1 cellular context compared by ENCODE assay signal in genomic region chr7:134355925-134356324, GRCh38.
A peak's percentile ranks its signal among the peaks of the same experiment; 100 is the strongest.
TF ChIP-seq lines count a peak whose summit lies in the region.

No MANE protein-coding gene starts in this region.

TF ChIP-seq in HepG2, 621 proteins besides CTCF, POLR2A, EP300 and RAD21 (continued from another document and continues in another):
- no peak for TF ChIP-seq ZFP36L1 (CRISPR knock-in tag; IDR thresholded peaks at IDR 0.05)
- no peak for TF ChIP-seq GATA4 (IDR thresholded peaks at IDR 0.05; ENCODE audit: borderline replicate concordance, low read depth)
- no peak for TF ChIP-seq IKZF4 (CRISPR knock-in tag; IDR thresholded peaks at IDR 0.05; ENCODE audit: borderline replicate concordance, low read depth, not compliant biosample characterization)
- no peak for TF ChIP-seq ARNT2 (CRISPR knock-in tag; IDR thresholded peaks at IDR 0.05; ENCODE audit: low read depth)
- no peak for TF ChIP-seq POLR2G (IDR thresholded peaks at IDR 0.05; ENCODE audit: low read depth, low read length)
- no peak for TF ChIP-seq ZBTB4 (CRISPR knock-in tag; IDR thresholded peaks at IDR 0.05; ENCODE audit: borderline replicate concordance)
- TF ChIP-seq, protein P1, sequence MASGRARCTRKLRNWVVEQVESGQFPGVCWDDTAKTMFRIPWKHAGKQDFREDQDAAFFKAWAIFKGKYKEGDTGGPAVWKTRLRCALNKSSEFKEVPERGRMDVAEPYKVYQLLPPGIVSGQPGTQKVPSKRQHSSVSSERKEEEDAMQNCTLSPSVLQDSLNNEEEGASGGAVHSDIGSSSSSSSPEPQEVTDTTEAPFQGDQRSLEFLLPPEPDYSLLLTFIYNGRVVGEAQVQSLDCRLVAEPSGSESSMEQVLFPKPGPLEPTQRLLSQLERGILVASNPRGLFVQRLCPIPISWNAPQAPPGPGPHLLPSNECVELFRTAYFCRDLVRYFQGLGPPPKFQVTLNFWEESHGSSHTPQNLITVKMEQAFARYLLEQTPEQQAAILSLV (CRISPR knock-in tag; IDR thresholded peaks at IDR 0.05; ENCODE audit: borderline replicate concordance): no peak
- TF ChIP-seq KDM2A (CRISPR knock-in tag; IDR thresholded peaks at IDR 0.05; ENCODE audit: borderline replicate concordance, low read depth): no peak
- TF ChIP-seq HMG20A (CRISPR knock-in tag; IDR thresholded peaks at IDR 0.05; ENCODE audit: borderline replicate concordance): peak; percentile 54; the same call in 1 of the 2 replicates
- TF ChIP-seq, protein P2, sequence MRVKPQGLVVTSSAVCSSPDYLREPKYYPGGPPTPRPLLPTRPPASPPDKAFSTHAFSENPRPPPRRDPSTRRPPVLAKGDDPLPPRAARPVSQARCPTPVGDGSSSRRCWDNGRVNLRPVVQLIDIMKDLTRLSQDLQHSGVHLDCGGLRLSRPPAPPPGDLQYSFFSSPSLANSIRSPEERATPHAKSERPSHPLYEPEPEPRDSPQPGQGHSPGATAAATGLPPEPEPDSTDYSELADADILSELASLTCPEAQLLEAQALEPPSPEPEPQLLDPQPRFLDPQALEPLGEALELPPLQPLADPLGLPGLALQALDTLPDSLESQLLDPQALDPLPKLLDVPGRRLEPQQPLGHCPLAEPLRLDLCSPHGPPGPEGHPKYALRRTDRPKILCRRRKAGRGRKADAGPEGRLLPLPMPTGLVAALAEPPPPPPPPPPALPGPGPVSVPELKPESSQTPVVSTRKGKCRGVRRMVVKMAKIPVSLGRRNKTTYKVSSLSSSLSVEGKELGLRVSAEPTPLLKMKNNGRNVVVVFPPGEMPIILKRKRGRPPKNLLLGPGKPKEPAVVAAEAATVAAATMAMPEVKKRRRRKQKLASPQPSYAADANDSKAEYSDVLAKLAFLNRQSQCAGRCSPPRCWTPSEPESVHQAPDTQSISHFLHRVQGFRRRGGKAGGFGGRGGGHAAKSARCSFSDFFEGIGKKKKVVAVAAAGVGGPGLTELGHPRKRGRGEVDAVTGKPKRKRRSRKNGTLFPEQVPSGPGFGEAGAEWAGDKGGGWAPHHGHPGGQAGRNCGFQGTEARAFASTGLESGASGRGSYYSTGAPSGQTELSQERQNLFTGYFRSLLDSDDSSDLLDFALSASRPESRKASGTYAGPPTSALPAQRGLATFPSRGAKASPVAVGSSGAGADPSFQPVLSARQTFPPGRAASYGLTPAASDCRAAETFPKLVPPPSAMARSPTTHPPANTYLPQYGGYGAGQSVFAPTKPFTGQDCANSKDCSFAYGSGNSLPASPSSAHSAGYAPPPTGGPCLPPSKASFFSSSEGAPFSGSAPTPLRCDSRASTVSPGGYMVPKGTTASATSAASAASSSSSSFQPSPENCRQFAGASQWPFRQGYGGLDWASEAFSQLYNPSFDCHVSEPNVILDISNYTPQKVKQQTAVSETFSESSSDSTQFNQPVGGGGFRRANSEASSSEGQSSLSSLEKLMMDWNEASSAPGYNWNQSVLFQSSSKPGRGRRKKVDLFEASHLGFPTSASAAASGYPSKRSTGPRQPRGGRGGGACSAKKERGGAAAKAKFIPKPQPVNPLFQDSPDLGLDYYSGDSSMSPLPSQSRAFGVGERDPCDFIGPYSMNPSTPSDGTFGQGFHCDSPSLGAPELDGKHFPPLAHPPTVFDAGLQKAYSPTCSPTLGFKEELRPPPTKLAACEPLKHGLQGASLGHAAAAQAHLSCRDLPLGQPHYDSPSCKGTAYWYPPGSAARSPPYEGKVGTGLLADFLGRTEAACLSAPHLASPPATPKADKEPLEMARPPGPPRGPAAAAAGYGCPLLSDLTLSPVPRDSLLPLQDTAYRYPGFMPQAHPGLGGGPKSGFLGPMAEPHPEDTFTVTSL (CRISPR knock-in tag; IDR thresholded peaks at IDR 0.05; ENCODE audit: borderline replicate concordance): no peak; the same call in 1 of the 2 replicates
- TF ChIP-seq MYNN (CRISPR knock-in tag; IDR thresholded peaks at IDR 0.05; ENCODE audit: low read depth): no peak
- 0 out of 2 replicates have a peak, but pooled peaks have one; percentile 12 for TF ChIP-seq ZNF337 (CRISPR knock-in tag; IDR thresholded peaks at IDR 0.05; ENCODE audit: borderline replicate concordance, low read depth)
- TF ChIP-seq PHB2 (IDR thresholded peaks at IDR 0.05; ENCODE audit: partially characterized antibody): no peak
- TF ChIP-seq, protein P3, sequence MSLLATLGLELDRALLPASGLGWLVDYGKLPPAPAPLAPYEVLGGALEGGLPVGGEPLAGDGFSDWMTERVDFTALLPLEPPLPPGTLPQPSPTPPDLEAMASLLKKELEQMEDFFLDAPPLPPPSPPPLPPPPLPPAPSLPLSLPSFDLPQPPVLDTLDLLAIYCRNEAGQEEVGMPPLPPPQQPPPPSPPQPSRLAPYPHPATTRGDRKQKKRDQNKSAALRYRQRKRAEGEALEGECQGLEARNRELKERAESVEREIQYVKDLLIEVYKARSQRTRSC (CRISPR knock-in tag; IDR thresholded peaks at IDR 0.05; ENCODE audit: low read depth): no peak
- no peak for TF ChIP-seq CEBPZ (IDR thresholded peaks at IDR 0.05; ENCODE audit: low read length)
- no peak for TF ChIP-seq FOXK2 (IDR thresholded peaks at IDR 0.05)
- TF ChIP-seq ATRX (CRISPR knock-in tag; IDR thresholded peaks at IDR 0.05; ENCODE audit: borderline replicate concordance): no peak
- TF ChIP-seq CREB1 (IDR thresholded peaks at IDR 0.05): 0 out of 2 replicates have a peak, but pooled peaks have one; percentile 23
- peak; percentile 61; the same call in 1 of the 2 replicates for TF ChIP-seq CREB1 (CRISPR knock-in tag; IDR thresholded peaks at IDR 0.05)
- no peak for TF ChIP-seq NFIB (CRISPR knock-in tag; IDR thresholded peaks at IDR 0.05; ENCODE audit: borderline replicate concordance)
- no peak for TF ChIP-seq ZFYVE20 (CRISPR knock-in tag; IDR thresholded peaks at IDR 0.05; ENCODE audit: borderline replicate concordance, low read depth)
- TF ChIP-seq DNMT3B (CRISPR knock-in tag; conservative IDR thresholded peaks at IDR 0.05): no peak
- TF ChIP-seq ZNF101 (CRISPR knock-in tag; IDR thresholded peaks at IDR 0.05; ENCODE audit: borderline replicate concordance, low read depth): no peak
- TF ChIP-seq ZNF136 (CRISPR knock-in tag; IDR thresholded peaks at IDR 0.05; ENCODE audit: low read depth): no peak
- TF ChIP-seq MYPOP (CRISPR knock-in tag; IDR thresholded peaks at IDR 0.05): no peak
- no peak for TF ChIP-seq ZNF34 (CRISPR knock-in tag; IDR thresholded peaks at IDR 0.05; ENCODE audit: borderline replicate concordance)
- TF ChIP-seq, protein P4, sequence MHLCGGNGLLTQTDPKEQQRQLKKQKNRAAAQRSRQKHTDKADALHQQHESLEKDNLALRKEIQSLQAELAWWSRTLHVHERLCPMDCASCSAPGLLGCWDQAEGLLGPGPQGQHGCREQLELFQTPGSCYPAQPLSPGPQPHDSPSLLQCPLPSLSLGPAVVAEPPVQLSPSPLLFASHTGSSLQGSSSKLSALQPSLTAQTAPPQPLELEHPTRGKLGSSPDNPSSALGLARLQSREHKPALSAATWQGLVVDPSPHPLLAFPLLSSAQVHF (CRISPR knock-in tag; IDR thresholded peaks at IDR 0.05): no peak
- no peak for TF ChIP-seq NFE2L1 (CRISPR knock-in tag; IDR thresholded peaks at IDR 0.05; ENCODE audit: borderline replicate concordance)
- no peak for TF ChIP-seq TSC22D2 (CRISPR knock-in tag; IDR thresholded peaks at IDR 0.05; ENCODE audit: borderline replicate concordance)
- TF ChIP-seq, protein P5, sequence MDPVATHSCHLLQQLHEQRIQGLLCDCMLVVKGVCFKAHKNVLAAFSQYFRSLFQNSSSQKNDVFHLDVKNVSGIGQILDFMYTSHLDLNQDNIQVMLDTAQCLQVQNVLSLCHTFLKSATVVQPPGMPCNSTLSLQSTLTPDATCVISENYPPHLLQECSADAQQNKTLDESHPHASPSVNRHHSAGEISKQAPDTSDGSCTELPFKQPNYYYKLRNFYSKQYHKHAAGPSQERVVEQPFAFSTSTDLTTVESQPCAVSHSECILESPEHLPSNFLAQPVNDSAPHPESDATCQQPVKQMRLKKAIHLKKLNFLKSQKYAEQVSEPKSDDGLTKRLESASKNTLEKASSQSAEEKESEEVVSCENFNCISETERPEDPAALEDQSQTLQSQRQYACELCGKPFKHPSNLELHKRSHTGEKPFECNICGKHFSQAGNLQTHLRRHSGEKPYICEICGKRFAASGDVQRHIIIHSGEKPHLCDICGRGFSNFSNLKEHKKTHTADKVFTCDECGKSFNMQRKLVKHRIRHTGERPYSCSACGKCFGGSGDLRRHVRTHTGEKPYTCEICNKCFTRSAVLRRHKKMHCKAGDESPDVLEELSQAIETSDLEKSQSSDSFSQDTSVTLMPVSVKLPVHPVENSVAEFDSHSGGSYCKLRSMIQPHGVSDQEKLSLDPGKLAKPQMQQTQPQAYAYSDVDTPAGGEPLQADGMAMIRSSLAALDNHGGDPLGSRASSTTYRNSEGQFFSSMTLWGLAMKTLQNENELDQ (CRISPR knock-in tag; IDR thresholded peaks at IDR 0.05; ENCODE audit: borderline replicate concordance): no peak
- TF ChIP-seq KLF9 (CRISPR knock-in tag; IDR thresholded peaks at IDR 0.05; ENCODE audit: low read depth): no peak
- peak; percentile 85 for TF ChIP-seq HNF4A (CRISPR knock-in tag; IDR thresholded peaks at IDR 0.05)
- no peak for TF ChIP-seq TMF1 (CRISPR knock-in tag; IDR thresholded peaks at IDR 0.05; ENCODE audit: low read depth)
